ENCODE assay signal across 17 cellular contexts in genomic region chr6:75458895-75459294, GRCh38. TPM values are rescaled to one million over a fixed set of nuclear protein-coding genes. Genes with fewer than 3 reads are reported as not detected.
DNase-seq lines count a peak whose midpoint lies in the region; ATAC-seq and TF ChIP-seq lines count a peak whose summit lies in the region.
"Had no signal": no experiment of that assay in that cellular context is flagged by ENCODE, and none has a peak within 500 bp of the region (broad histone marks: within the 10 kb centered on the region; RNA-seq: fewer than 3 reads in every experiment).

No MANE protein-coding gene starts in this region.

- no peaks in the 10 kb centered on the region for H3K9me3 ChIP-seq in body of pancreas
- H3K9me3 ChIP-seq: neutrophil had no signal

- TF ChIP-seq POLR2A in body of pancreas (IDR thresholded peaks at IDR 0.05) = no peak

- ATAC-seq in body of pancreas = peak; percentile 52
- peak; percentile 97 for ATAC-seq in sciatic nerve
- ATAC-seq in GM18520 (IDR thresholded peaks at IDR 0.05; ENCODE audit: unreplicated experiment) = no peak
- no peak for ATAC-seq in GM21529 (IDR thresholded peaks at IDR 0.05; ENCODE audit: unreplicated experiment)
- ATAC-seq: activated T-helper 17 cell treated with anti-CD3 and anti-CD28 coated beads, Interleukin-2, amount 50 U/mL, for 72 hours had no signal

- no peaks in the 10 kb centered on the region for H3K27me3 ChIP-seq in body of pancreas

- H3K27ac ChIP-seq in body of pancreas = no peak overlapping the region
- H3K27ac ChIP-seq: neutrophil had no signal

- intact Hi-C loops in body of pancreas (cut with DNase I) = no loop called here
- intact Hi-C loops in sciatic nerve (cut with DNase I) = no loop called here

- H3K4me1 ChIP-seq in body of pancreas = no peaks in the 10 kb centered on the region

- TF ChIP-seq CTCF in AG10803 (conservative IDR thresholded peaks at IDR 0.05; ENCODE audit: low read length) (no peak), body of pancreas (IDR thresholded peaks at IDR 0.05) (no peak)

- H3K36me3 ChIP-seq in body of pancreas (replicated peaks in 1 of 2; ENCODE audit: insufficient read depth in 1 of 2, low read depth in 2 of 2) = no peaks in the 10 kb centered on the region
- H3K36me3 ChIP-seq: neutrophil had no signal

- peak; percentile 81 for DNase-seq in AG10803 (ENCODE audit: low read depth)
- DNase-seq in body of pancreas = peak in 1 of 4 donors; percentile 5
- peak; percentile 45 for DNase-seq in glomerular visceral epithelial cell (ENCODE audit: extremely low spot score)
- no peak for DNase-seq in sciatic nerve (ENCODE audit: low spot score)
- DNase-seq in NCI-H526 treated with DMSO at 0.1 percent for 48 hours (lab: John Stamatoyannopoulos, UW) = no peak
- no peak for DNase-seq in OCI-M1 (lab: John Stamatoyannopoulos, UW)
- DNase-seq: activated CD4-positive, alpha-beta memory T cell treated with anti-CD3 and anti-CD28 coated beads for 36 hours; NCI-H146; NCI-H526; RPMI8226; stimulated activated CD4-positive, alpha-beta T cell treated with anti-CD3 and anti-CD28 coated beads, Interleukin-15, amount 100 ng/mL, for 24 hours; trophoblast cell had no signal

- 64 to 72% methylated on average over 4 of the region's 4 CpGs for whole genome bisulfite sequencing in body of pancreas, 2 donors

- H3K4me3 ChIP-seq in AG10803 (ENCODE audit: low read length) = no peak overlapping the region
- H3K4me3 ChIP-seq in body of pancreas = no peak overlapping the region
- H3K4me3 ChIP-seq: lung had no signal

RNA-seq across cellular contexts. Expression of gene FILIP1, which starts 34.7 kb away (rescaled TPM):
- total RNA-seq in body of pancreas = 1 to 10 TPM; 3.0 to 6.5 TPM
- 40.2 TPM for total RNA-seq in sciatic nerve
- total RNA-seq: activated CD4-positive, alpha-beta memory T cell treated with anti-CD3 and anti-CD28 coated beads for 36 hours; activated T-helper 17 cell treated with anti-CD3 and anti-CD28 coated beads, Interleukin-2, amount 50 U/mL, for 72 hours had no signal

Comparison
In these comparisons a context has a peak if more than half of its experiments do, and no peak if none do; other contexts are left out.
1. DNase-seq: peak in AG10803 (single experiment) and glomerular visceral epithelial cell (single experiment); none in sciatic nerve (single experiment), NCI-H526 treated with DMSO at 0.1 percent for 48 hours (single experiment) and OCI-M1 (single experiment).
2. ATAC-seq: peak in body of pancreas (single experiment) and sciatic nerve (single experiment); none in GM18520 (single experiment) and GM21529 (single experiment).